Comparison of ENCODE assay signal across 8 cellular contexts in the genomic region with DNA sequence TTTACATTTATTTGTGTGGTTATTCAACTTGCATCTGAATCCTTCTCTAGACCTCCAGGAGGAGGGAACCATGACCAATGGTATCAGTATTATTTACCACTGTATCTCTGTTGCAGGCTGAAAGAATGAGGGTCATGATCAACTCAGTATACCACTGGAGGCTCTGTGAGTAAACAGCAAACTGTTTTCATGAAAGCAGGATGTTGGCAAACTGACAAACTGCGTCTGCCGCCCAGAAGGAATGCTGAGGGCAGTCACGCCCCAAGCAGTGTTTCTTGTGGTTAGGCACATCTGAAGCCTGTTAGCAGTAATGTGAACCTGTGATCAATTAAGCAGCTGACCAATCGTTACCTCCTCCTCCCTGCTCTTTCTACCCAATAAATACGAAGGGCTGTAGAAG. TPM values are rescaled to one million over a fixed set of nuclear protein-coding genes. Genes with fewer than 3 reads are reported as not detected.
DNase-seq lines count a peak whose midpoint lies in the region; ATAC-seq and TF ChIP-seq lines count a peak whose summit lies in the region.
"Not testable (repeated sequence)": the region's sequence is repeated elsewhere in the genome, so short reads cannot be mapped to it uniquely, and the experiment has no call there.
"Had no signal": no experiment of that assay in that cellular context is flagged by ENCODE, and none has a peak within 500 bp of the region (broad histone marks: within the 10 kb centered on the region; RNA-seq: fewer than 3 reads in every experiment).

No MANE protein-coding gene starts in this region.

- H3K9me3 ChIP-seq in HCT116 (ENCODE audit: control insufficient read depth in 1 of 2, insufficient read depth in 1 of 2, low read depth in 1 of 2, low read length in 2 of 2): not testable (repeated sequence)

- TF ChIP-seq CTCF in HCT116 (IDR thresholded peaks at IDR 0.05 in 2 of 3, conservative IDR thresholded peaks at IDR 0.05 in 1 of 3; ENCODE audit: borderline replicate concordance in 1 of 3, insufficient read depth in 1 of 3, low read depth in 2 of 3, low read length in 2 of 3); cardiac fibroblast (IDR thresholded peaks at IDR 0.05; ENCODE audit: low read depth, low read length): not testable (repeated sequence)

- BruUV-seq in HCT116 (replicated peaks; lab: Mats Ljungman, UMichigan): not testable (repeated sequence)

- peak overlapping the region; percentile 40 for H3K4me2 ChIP-seq in HCT116 (ENCODE audit: low read length)

- POLR2A ChIA-PET in HCT116 (lab: Charles Lee): not testable (repeated sequence)

- H3K9me2 ChIP-seq in HCT116 (ENCODE audit: insufficient read depth): not testable (repeated sequence)

- RAD21 ChIA-PET in HCT116 (lab: Charles Lee; ENCODE audit: low non-redundant PET in 1 of 2, low total read pairs in 2 of 2, uncharacterized antibody in 2 of 2, unreplicated experiment in 2 of 2): not testable (repeated sequence)

- CTCF ChIA-PET in HCT116 (lab: Charles Lee): not testable (repeated sequence)

- ATAC-seq in HCT116: not testable (repeated sequence)

- intact Hi-C loops in HCT116 (cut with micrococcal nuclease): not testable (repeated sequence)

- not testable (repeated sequence) for H3K4me3 ChIP-seq in HCT116 (replicated peaks in 1 of 2; ENCODE audit: low read depth in 1 of 2, low read length in 2 of 2); cardiac fibroblast (replicated peaks in 1 of 2; ENCODE audit: low read depth in 2 of 2, low read length in 2 of 2)

- TF ChIP-seq POLR2A in HCT116 (IDR thresholded peaks at IDR 0.05; ENCODE audit: borderline replicate concordance, extremely low read depth, insufficient read depth, insufficient read length): not testable (repeated sequence)

- not testable (repeated sequence) for H3K36me3 ChIP-seq in HCT116 (ENCODE audit: control insufficient read depth in 1 of 2, insufficient read depth in 2 of 2, low read length in 2 of 2)

- not testable (repeated sequence) for H3K79me2 ChIP-seq in HCT116 (ENCODE audit: insufficient read depth, low read length)

- peaks cover 12 to 29% of the 10 kb centered on the region in 2 experiments for H3K4me1 ChIP-seq in HCT116 (ENCODE audit: control insufficient read depth in 1 of 2, insufficient read depth in 2 of 2, low read length in 2 of 2)

- DNase-seq in Daoy (ENCODE audit: low read depth) (peak; percentile 4), MV-4-11 (lab: John Stamatoyannopoulos, UW) (peak; percentile 13), T1000 (lab: John Stamatoyannopoulos, UW) (peak; percentile 23), cardiac fibroblast (ENCODE audit: low read depth in 2 of 2) (peak; percentile 49 to 57), fibroblast of peridontal ligament (ENCODE audit: extremely low read depth) (peak; percentile 62), renal cortical epithelial cell (ENCODE audit: low read depth) (peak; percentile 58)
- not testable (repeated sequence) for DNase-seq in HCT116 (ENCODE audit: low read depth, low spot score)

- not testable (repeated sequence) for H3K27ac ChIP-seq in HCT116 (ENCODE audit: low read depth, low read length)

- not testable (repeated sequence) for H2AFZ ChIP-seq in HCT116 (ENCODE audit: low read depth, low read length, poor library complexity, severe bottlenecking)

- H3K27me3 ChIP-seq in HCT116 (ENCODE audit: insufficient read depth, low read length): not testable (repeated sequence)

- H3K9ac ChIP-seq in HCT116 (ENCODE audit: low read length): not testable (repeated sequence)

- H4K20me1 ChIP-seq in HCT116 (ENCODE audit: insufficient read depth): not testable (repeated sequence)

- not testable (repeated sequence) for TF ChIP-seq RAD21 in HCT116 (IDR thresholded peaks at IDR 0.05; ENCODE audit: low read depth)

TF ChIP-seq in HCT116, 20 proteins besides CTCF, POLR2A, EP300 and RAD21:
- TF ChIP-seq CBX3 (IDR thresholded peaks at IDR 0.05; ENCODE audit: low read depth) (peak; percentile 73), TCF7L2 (IDR thresholded peaks at IDR 0.05; ENCODE audit: borderline replicate concordance, extremely low read depth, insufficient read depth, insufficient read length) (peak; percentile 39)

RNA-seq across cellular contexts. Expression of gene NPTN, which starts 6.3 kb away (rescaled TPM):
- total RNA-seq in Daoy (2014; rRNA removed; shearing (Covaris generic)): 63.4 and 69.0 TPM in 2 replicates
- total RNA-seq in HCT116 (2021; ENCODE audit: unreplicated experiment) (90.9 TPM), renal cortical epithelial cell (158 and 262 TPM in 2 replicates)
- 95.1 and 111 TPM in 2 replicates for polyA plus RNA-seq in HCT116 (2012)

RNA-seq across cellular contexts. Expression of gene CD276, which starts 44.7 kb away (rescaled TPM):
- total RNA-seq in Daoy (2014; rRNA removed; shearing (Covaris generic)): 24.6 and 24.7 TPM in 2 replicates
- total RNA-seq in HCT116 (2021; ENCODE audit: unreplicated experiment) (75.4 TPM), renal cortical epithelial cell (82.1 and 139 TPM in 2 replicates)
- polyA plus RNA-seq in HCT116 (2012): 75.6 and 102 TPM in 2 replicates
- polyA plus RNA-seq: CD4-positive, alpha-beta memory T cell had no signal
